11 cellular contexts compared by ENCODE assay signal in genomic region chr1:1429671-1430073, GRCh38. TPM values are rescaled to one million over a fixed set of nuclear protein-coding genes. Genes with fewer than 3 reads are reported as not detected.
A peak's percentile ranks its signal among the peaks of the same experiment; 100 is the strongest.
DNase-seq lines count a peak whose midpoint lies in the region; ATAC-seq and TF ChIP-seq lines count a peak whose summit lies in the region.
"Had no signal": no experiment of that assay in that cellular context is flagged by ENCODE, and none has a peak within 500 bp of the region (broad histone marks: within the 10 kb centered on the region; RNA-seq: fewer than 3 reads in every experiment).

No MANE protein-coding gene starts in this region.

- H3K36me3 ChIP-seq in uterus: no peaks in the 10 kb centered on the region

- H3K4me3 Mint-ChIP-seq in neural crest cell (peak overlapping the region; percentile 61), MCF 10A (ENCODE audit: unreplicated experiment) (no peak overlapping the region)

- ATAC-seq in Right ventricle myocardium superior (ENCODE audit: poor library complexity) (peak; percentile 10), left cardiac atrium (no peak), GM21786 (IDR thresholded peaks at IDR 0.05; ENCODE audit: unreplicated experiment) (no peak)
- no peak for ATAC-seq in activated naive CD4-positive, alpha-beta T cell treated with anti-CD3 and anti-CD28 coated beads, Interleukin-2, amount 50 U/mL, for 72 hours

- H3K4me3 ChIP-seq in fibroblast of pulmonary artery (replicated peaks; ENCODE audit: low read depth, low read length) (no peak overlapping the region), uterus (no peak overlapping the region)

- no TSS peak for BruUV-seq in MCF 10A (replicated peaks; lab: Mats Ljungman, UMichigan)

- H3K27me3 Mint-ChIP-seq in neural crest cell (ENCODE audit: low read depth): peaks cover 29% of the 10 kb centered on the region
- no peaks in the 10 kb centered on the region for H3K27me3 Mint-ChIP-seq in MCF 10A (ENCODE audit: insufficient read depth, unreplicated experiment)

- H3K36me3 Mint-ChIP-seq in neural crest cell (ENCODE audit: low read depth) (no peaks in the 10 kb centered on the region), MCF 10A (ENCODE audit: insufficient read depth, unreplicated experiment) (no peaks in the 10 kb centered on the region)
- no peaks in the 10 kb centered on the region for H3K36me3 Mint-ChIP-seq in activated naive CD4-positive, alpha-beta T cell treated with anti-CD3 and anti-CD28 coated beads, Interleukin-2, amount 50 U/mL, for 72 hours

- H3K27me3 ChIP-seq in uterus: no peaks in the 10 kb centered on the region

- DNase-seq in Right ventricle myocardium superior (peak; percentile 51), left cardiac atrium (no peak), fibroblast of pulmonary artery (ENCODE audit: low read depth) (peak; percentile 71), neural crest cell (ENCODE audit: low read depth, low spot score) (no peak), uterus (no peak), MCF 10A (ENCODE audit: unreplicated experiment) (no peak)
- DNase-seq in activated naive CD4-positive, alpha-beta T cell treated with anti-CD3 and anti-CD28 coated beads, Interleukin-2, amount 50 U/mL, for 72 hours (ENCODE audit: low spot score in 2 of 2): no peak
- DNase-seq: activated CD8-positive, alpha-beta memory T cell treated with anti-CD3 and anti-CD28 coated beads, Interleukin-2, amount 50 U/mL, for 4 hours; SW 1271 had no signal

- peaks cover 9 to 38% of the 10 kb centered on the region in 2 donors for H3K4me1 ChIP-seq in uterus

- POLR2A ChIA-PET in MCF 10A (lab: Yijun Ruan, JAX): interaction anchor here (1.2 kb wide), 1 partner anchor 74 kb away, joined by 3 read pairs; no protein-coding TSS in a partner anchor

- H3K9me3 Mint-ChIP-seq in neural crest cell: no peaks in the 10 kb centered on the region
- no peaks in the 10 kb centered on the region for H3K9me3 Mint-ChIP-seq in MCF 10A (ENCODE audit: unreplicated experiment)
- H3K9me3 Mint-ChIP-seq in activated naive CD4-positive, alpha-beta T cell treated with anti-CD3 and anti-CD28 coated beads, Interleukin-2, amount 50 U/mL, for 72 hours: no peaks in the 10 kb centered on the region

- TF ChIP-seq CTCF in fibroblast of pulmonary artery (IDR thresholded peaks at IDR 0.05; ENCODE audit: low read length, missing control alignments) (no peak), neural crest cell (conservative IDR thresholded peaks at IDR 0.05) (no peak), uterus (IDR thresholded peaks at IDR 0.05) (no peak), MCF 10A (IDR thresholded peaks at IDR 0.05; ENCODE audit: unreplicated experiment) (no peak)

- H3K27ac Mint-ChIP-seq in neural crest cell (ENCODE audit: unreplicated experiment) (no peak overlapping the region), MCF 10A (ENCODE audit: low read depth, unreplicated experiment) (no peak overlapping the region)
- H3K27ac Mint-ChIP-seq in activated naive CD4-positive, alpha-beta T cell treated with anti-CD3 and anti-CD28 coated beads, Interleukin-2, amount 50 U/mL, for 72 hours: no peak overlapping the region

- H3K4me1 Mint-ChIP-seq in neural crest cell: peaks cover 38% of the 10 kb centered on the region
- H3K4me1 Mint-ChIP-seq in MCF 10A (ENCODE audit: insufficient read depth, unreplicated experiment): no peaks in the 10 kb centered on the region

- no peak for TF ChIP-seq POLR2A in uterus (IDR thresholded peaks at IDR 0.05)

- peak overlapping the region; percentile 95 to 98 for H3K27ac ChIP-seq in uterus

- intact Hi-C loops in Right ventricle myocardium superior (cut with DNase I) (no loop called here), left cardiac atrium (cut with DNase I) (no loop called here), uterus (cut with DNase I; ENCODE audit: low total_unique reads) (no loop called here), MCF 10A (cut with micrococcal nuclease) (no loop called here)

- CTCF ChIA-PET in MCF 10A (lab: Yijun Ruan, JAX): interaction anchor here (2.8 kb wide), 1 partner anchor 11 kb away, joined by 11 read pairs; no protein-coding TSS in a partner anchor

- H3K9me3 ChIP-seq in uterus: no peaks in the 10 kb centered on the region

RNA-seq across cellular contexts. Expression of gene VWA1, which starts 5.8 kb away (rescaled TPM):
- 17.1 TPM for total RNA-seq in Right ventricle myocardium superior
- 10 to 100 TPM; 24.9 to 66.4 TPM for total RNA-seq in left cardiac atrium
- total RNA-seq in neural crest cell: 8.9 and 9.6 TPM in 2 replicates
- 10 to 100 TPM; 15.6 to 67.1 (median 47.1) TPM for total RNA-seq in uterus
- total RNA-seq in MCF 10A (2022): 0.37 and 0.54 TPM in 2 replicates
- 1 to 10 TPM in 1 of 2 donors, under 1 TPM in 1; 0.59 to 6.9 TPM for total RNA-seq in activated naive CD4-positive, alpha-beta T cell treated with anti-CD3 and anti-CD28 coated beads, Interleukin-2, amount 50 U/mL, for 72 hours

RNA-seq across cellular contexts. Expression of gene ANKRD65, which starts 8.6 kb away (rescaled TPM):
- total RNA-seq in Right ventricle myocardium superior (1.8 TPM), left cardiac atrium (1 to 10 TPM; 2.2 to 3.0 TPM), neural crest cell (0.66 and 0.89 TPM in 2 replicates), uterus (10 to 100 TPM in 2 of 4 donors, 1 to 10 TPM in 2; 1.3 to 20.0 (median 6.7) TPM), MCF 10A (2022) (0.86 and 1.4 TPM in 2 replicates)
- under 1 TPM in 1 of 2 donors, not detected in 1; 0.29 TPM for total RNA-seq in activated naive CD4-positive, alpha-beta T cell treated with anti-CD3 and anti-CD28 coated beads, Interleukin-2, amount 50 U/mL, for 72 hours

RNA-seq across cellular contexts. Expression of gene ATAD3C, which starts 19.8 kb away (rescaled TPM):
- total RNA-seq in Right ventricle myocardium superior (0.94 TPM), left cardiac atrium (1 to 10 TPM; 1.7 to 2.4 TPM), neural crest cell (0.23 and 0.41 TPM in 2 replicates), uterus (1 to 10 TPM in 2 of 4 donors, under 1 TPM in 1, not detected in 1; 0.77 to 3.8 (median 1.7) TPM), MCF 10A (2022) (0.27 and 2.0 TPM in 2 replicates)
- total RNA-seq in activated naive CD4-positive, alpha-beta T cell treated with anti-CD3 and anti-CD28 coated beads, Interleukin-2, amount 50 U/mL, for 72 hours: 1 to 10 TPM; 1.1 to 1.9 TPM
- total RNA-seq: cerebellum had no signal

RNA-seq across cellular contexts. Expression of gene MRPL20, which starts 22.6 kb away (rescaled TPM):
- total RNA-seq in Right ventricle myocardium superior (144 TPM), left cardiac atrium (100 to 1,000 TPM; 112 to 134 TPM), neural crest cell (113 and 117 TPM in 2 replicates), uterus (100 to 1,000 TPM in 1 of 4 donors, 10 to 100 TPM in 3; 34.3 to 114 (median 65.1) TPM), MCF 10A (2022) (131 and 137 TPM in 2 replicates)
- total RNA-seq in activated naive CD4-positive, alpha-beta T cell treated with anti-CD3 and anti-CD28 coated beads, Interleukin-2, amount 50 U/mL, for 72 hours: 100 to 1,000 TPM in 1 of 2 donors, 10 to 100 TPM in 1; 82.9 to 115 TPM

RNA-seq across cellular contexts. Expression of gene CCNL2, which starts 30.5 kb away (rescaled TPM):
- total RNA-seq in Right ventricle myocardium superior (45.7 TPM), left cardiac atrium (10 to 100 TPM; 56.0 to 89.0 TPM), neural crest cell (249 and 261 TPM in 2 replicates), uterus (100 to 1,000 TPM; 207 to 351 (median 281) TPM), MCF 10A (2022) (230 and 248 TPM in 2 replicates)
- 100 to 1,000 TPM; 108 to 174 TPM for total RNA-seq in activated naive CD4-positive, alpha-beta T cell treated with anti-CD3 and anti-CD28 coated beads, Interleukin-2, amount 50 U/mL, for 72 hours

Comparison
In these comparisons a context has a peak if more than half of its experiments do, and no peak if none do; other contexts are left out.
1. DNase-seq: peak in Right ventricle myocardium superior (single experiment) and fibroblast of pulmonary artery (single experiment); none in left cardiac atrium (single experiment), neural crest cell (single experiment), uterus (0 of 2), MCF 10A (single experiment) and activated naive CD4-positive, alpha-beta T cell treated with anti-CD3 and anti-CD28 coated beads, Interleukin-2, amount 50 U/mL, for 72 hours (0 of 2).